In the genomic region with DNA sequence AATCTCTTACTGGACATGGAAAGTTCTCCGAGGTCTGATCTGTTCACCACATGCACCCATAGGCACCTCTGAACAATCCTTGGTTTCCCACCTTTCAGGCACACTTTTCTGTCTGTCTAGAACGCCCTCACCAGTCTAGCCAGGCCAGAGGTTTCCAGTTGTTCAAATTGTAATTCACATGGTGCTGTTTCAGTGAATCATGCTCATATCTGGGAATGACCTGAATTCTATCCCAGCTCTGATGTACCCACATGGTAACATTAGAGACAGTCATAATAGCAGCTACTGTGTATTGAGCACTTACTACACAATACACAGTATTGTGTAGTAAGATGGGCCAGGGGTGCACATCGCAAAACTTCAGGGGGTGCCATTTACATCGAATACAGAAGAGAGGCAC, we compare ENCODE assay signal across 17 cellular contexts.
DNase-seq lines count a peak whose midpoint lies in the region; ATAC-seq lines count a peak whose summit lies in the region.
"Had no signal": no experiment of that assay in that cellular context is flagged by ENCODE, and none has a peak within 500 bp of the region (broad histone marks: within the 10 kb centered on the region; RNA-seq: fewer than 3 reads in every experiment).

No MANE protein-coding gene starts in this region.

- no peak overlapping the region for H3K4me3 Mint-ChIP-seq in T-helper 17 cell

- in situ Hi-C loops in GM23248 (cut with MboI), result no loop called here

- H3K27ac ChIP-seq in GM23248, result no peak overlapping the region
- H3K27ac ChIP-seq: adrenal gland, tibial artery had no signal

- no peaks in the 10 kb centered on the region for H3K9me2 ChIP-seq in GM23248 (ENCODE audit: insufficient read depth)

- H3K27me3 ChIP-seq in GM23248 (replicated peaks; ENCODE audit: insufficient read depth) (no peaks in the 10 kb centered on the region), adipocyte (replicated peaks; ENCODE audit: control insufficient read depth, insufficient read depth, low read length) (no peaks in the 10 kb centered on the region)
- H3K27me3 ChIP-seq: adrenal gland, tibial artery had no signal

- H3K9me3 ChIP-seq in GM23248 (ENCODE audit: low read depth), result no peaks in the 10 kb centered on the region
- H3K9me3 ChIP-seq in adipocyte (ENCODE audit: control insufficient read depth, low read length), result no peaks in the 10 kb centered on the region
- no peaks in the 10 kb centered on the region for H3K9me3 ChIP-seq in T-helper 17 cell (ENCODE audit: control insufficient read depth, low read length, poor library complexity, severe bottlenecking)
- H3K9me3 ChIP-seq: adrenal gland, tibial artery had no signal

- no peaks in the 10 kb centered on the region for H3K4me1 Mint-ChIP-seq in T-helper 17 cell
- H3K4me1 Mint-ChIP-seq: naive B cell had no signal

- 97 to 99% methylated on average over 4 of the region's 4 CpGs for WGBS in GM23248 (ENCODE audit: low coverage in 1 of 2, low lambda C conversion rate in 2 of 2, missing lambda C conversion rate in 2 of 2), 2 experiments

- H3K36me3 ChIP-seq in GM23248 (ENCODE audit: low read depth) (no peaks in the 10 kb centered on the region), adipocyte (ENCODE audit: control insufficient read depth, insufficient read depth, low read length, severe bottlenecking) (no peaks in the 10 kb centered on the region)
- H3K36me3 ChIP-seq: adrenal gland, tibial artery had no signal

- no peaks in the 10 kb centered on the region for H4K20me1 ChIP-seq in GM23248 (ENCODE audit: insufficient read depth)

- ATAC-seq in T-helper 17 cell (no peak), GM18909 (IDR thresholded peaks at IDR 0.05; ENCODE audit: poor library complexity, unreplicated experiment) (no peak)
- ATAC-seq: left ventricle myocardium superior had no signal

- peaks cover 37% of the 10 kb centered on the region for H3K27me3 Mint-ChIP-seq in T-helper 17 cell

- DNase-seq in GM23248 (peak; percentile 57), adipocyte (ENCODE audit: low read depth) (peak; percentile 15), fibroblast of peridontal ligament (ENCODE audit: extremely low read depth) (peak; percentile 49), renal cortical epithelial cell (ENCODE audit: low read depth) (peak; percentile 47), KG1 (lab: John Stamatoyannopoulos, UW) (no peak), T-helper 17 cell (no peak), NCI-H345 treated with DMSO at 0.1 percent for 48 hours (lab: John Stamatoyannopoulos, UW; ENCODE audit: unreplicated experiment) (no peak)
- DNase-seq: activated CD4-positive, CD25-positive, alpha-beta regulatory T cell; adrenal gland; H7; left ventricle myocardium superior; naive B cell; NCI-H1105 treated with DMSO at 0.1 percent for 48 hours; NCI-H748 treated with DMSO at 0.1 percent for 48 hours; posterior cingulate gyrus; tibial artery had no signal

- H3K36me3 Mint-ChIP-seq in T-helper 17 cell (ENCODE audit: low read depth), result no peaks in the 10 kb centered on the region
- H3K36me3 Mint-ChIP-seq: naive B cell had no signal

- peaks cover 21% of the 10 kb centered on the region for H3F3A ChIP-seq in GM23248 (ENCODE audit: insufficient read depth)

- H2AFZ ChIP-seq in GM23248, result no peak overlapping the region

- H3K9ac ChIP-seq in GM23248, result no peak overlapping the region
- H3K9ac ChIP-seq in adipocyte (ENCODE audit: low read length), result no peak overlapping the region

- no peaks in the 10 kb centered on the region for H3K79me2 ChIP-seq in GM23248 (ENCODE audit: insufficient read depth)

- H3K4me3 ChIP-seq in GM23248 (no peak overlapping the region), adipocyte (ENCODE audit: low read length) (no peak overlapping the region)
- H3K4me3 ChIP-seq: adrenal gland, tibial artery had no signal

- no peak overlapping the region for H3K27ac Mint-ChIP-seq in T-helper 17 cell
- H3K27ac Mint-ChIP-seq: naive B cell had no signal

- peaks cover 19% of the 10 kb centered on the region for H3K4me1 ChIP-seq in GM23248 (ENCODE audit: insufficient read depth)
- peaks cover 67% of the 10 kb centered on the region for H3K4me1 ChIP-seq in adipocyte (ENCODE audit: control insufficient read depth, insufficient read depth, low read length)

- no peak overlapping the region for H3K4me2 ChIP-seq in GM23248 (ENCODE audit: unreplicated experiment)

Comparison
In these comparisons a context has a peak if more than half of its experiments do, and no peak if none do; other contexts are left out.
1. DNase-seq: peak in GM23248 (single experiment), adipocyte (single experiment), fibroblast of peridontal ligament (single experiment) and renal cortical epithelial cell (single experiment); none in KG1 (single experiment), T-helper 17 cell (0 of 3) and NCI-H345 treated with DMSO at 0.1 percent for 48 hours (single experiment).